7 cellular contexts compared by ENCODE assay signal in the genomic region with DNA sequence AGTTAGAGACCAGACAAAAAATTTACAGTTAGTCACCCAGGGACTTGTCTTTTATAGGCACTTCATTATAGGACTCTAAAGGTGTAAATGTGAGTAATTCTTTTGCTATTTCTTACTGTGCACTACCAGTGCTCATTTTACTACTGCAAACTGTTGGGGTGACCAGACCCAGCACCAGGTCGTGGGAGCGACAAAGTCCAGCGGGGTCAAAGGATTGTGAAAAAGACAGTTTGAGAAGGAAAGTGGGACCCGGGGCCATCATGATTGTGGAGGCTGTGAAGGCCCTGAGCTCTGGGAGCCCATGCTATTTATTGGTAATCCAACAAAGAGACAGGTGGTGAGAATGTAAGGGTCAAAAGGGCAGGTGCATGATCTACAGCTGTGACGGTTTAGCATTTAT. TPM values are rescaled to one million over a fixed set of nuclear protein-coding genes. Genes with fewer than 3 reads are reported as not detected.
"Had no signal": no experiment of that assay in that cellular context is flagged by ENCODE, and none has a peak within 500 bp of the region (broad histone marks: within the 10 kb centered on the region; RNA-seq: fewer than 3 reads in every experiment).

No MANE protein-coding gene starts in this region.

RNA-seq across cellular contexts. Expression of gene CT45A1, which starts 21.2 kb away (rescaled TPM):
- total RNA-seq: GM23248, GM23338, H1, H4, H7, H9, HFFc6 had no signal
- polyA plus RNA-seq: GM23248, GM23338, H1 had no signal

RNA-seq across cellular contexts. Expression of gene CT45A3, which starts 33.3 kb away (rescaled TPM):
- total RNA-seq: GM23248, GM23338, H1, H4, H7, H9, HFFc6 had no signal
- polyA plus RNA-seq: GM23248, GM23338, H1 had no signal

RNA-seq across cellular contexts. Expression of gene CT45A5, which starts 50.6 kb away (rescaled TPM):
- total RNA-seq: GM23248, GM23338, H1, H7, H9, HFFc6 had no signal
- polyA plus RNA-seq: GM23248, GM23338, H1 had no signal
